ENCODE assay signal across 8 cellular contexts in genomic region chr4:127965062-127965802, GRCh38. TPM values are rescaled to one million over a fixed set of nuclear protein-coding genes. Genes with fewer than 3 reads are reported as not detected.
DNase-seq lines count a peak whose midpoint lies in the region; ATAC-seq and TF ChIP-seq lines count a peak whose summit lies in the region.

Gene ABHD18, plus strand, starts transcription at chr4:127965406. Its CDS starts 17,550 bp downstream, at chr4:127982956.
A gene with protein sequence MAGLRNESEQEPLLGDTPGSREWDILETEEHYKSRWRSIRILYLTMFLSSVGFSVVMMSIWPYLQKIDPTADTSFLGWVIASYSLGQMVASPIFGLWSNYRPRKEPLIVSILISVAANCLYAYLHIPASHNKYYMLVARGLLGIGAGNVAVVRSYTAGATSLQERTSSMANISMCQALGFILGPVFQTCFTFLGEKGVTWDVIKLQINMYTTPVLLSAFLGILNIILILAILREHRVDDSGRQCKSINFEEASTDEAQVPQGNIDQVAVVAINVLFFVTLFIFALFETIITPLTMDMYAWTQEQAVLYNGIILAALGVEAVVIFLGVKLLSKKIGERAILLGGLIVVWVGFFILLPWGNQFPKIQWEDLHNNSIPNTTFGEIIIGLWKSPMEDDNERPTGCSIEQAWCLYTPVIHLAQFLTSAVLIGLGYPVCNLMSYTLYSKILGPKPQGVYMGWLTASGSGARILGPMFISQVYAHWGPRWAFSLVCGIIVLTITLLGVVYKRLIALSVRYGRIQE (minus strand): TSS chr4:127965173. CDS start chr4:127965133, 40 bp downstream.

- intact Hi-C loops in naive thymus-derived CD4-positive, alpha-beta T cell (cut with micrococcal nuclease), result loop anchor here (1.0 to 5.0 kb wide), 9 partner anchors 85 to 1131 kb away; partner anchors contain the start of genes HSPA4L (in 2 of the 2), LARP1B (in 2 of the 2), PLK4 (in 2 of the 2) and SCLT1 (in 2 of the 2)

- DNase-seq in ELR (ENCODE audit: low read depth) (peak; percentile 98), H4 (ENCODE audit: low spot score) (peak; percentile 98), LNCaP clone FGC (ENCODE audit: low read depth) (peak; percentile 98), RWPE1 (ENCODE audit: low spot score) (peak; percentile 96), fibroblast of gingiva (ENCODE audit: low read depth) (peak; percentile 99)
- DNase-seq in naive thymus-derived CD4-positive, alpha-beta T cell, result peak; percentile 93 to 98 (median 98)
- DNase-seq in stimulated activated naive B cell treated with anti-CD40 and anti-IgM and Interleukin-4, amounts not matched to agents 10 μg/mL and 1 μg/mL and 100 μg/mL, for 72 hours, result peak; percentile 100

- no peaks in the 10 kb centered on the region for H3K9me3 Mint-ChIP-seq in activated T-helper 17 cell treated with anti-CD3 and anti-CD28 coated beads, Interleukin-2, amount 50 U/mL, for 72 hours
- H3K9me3 Mint-ChIP-seq in naive thymus-derived CD4-positive, alpha-beta T cell, result peaks cover 0 to 4% (median 0%) of the 10 kb centered on the region in 11 donors
- no peaks in the 10 kb centered on the region for H3K9me3 Mint-ChIP-seq in stimulated activated naive B cell treated with anti-CD40 and anti-IgM and Interleukin-4, amounts not matched to agents 10 μg/mL and 1 μg/mL and 100 μg/mL, for 72 hours

- H3K27ac Mint-ChIP-seq in activated T-helper 17 cell treated with anti-CD3 and anti-CD28 coated beads, Interleukin-2, amount 50 U/mL, for 72 hours, result peak within 1 kb of the TSS; percentile 90
- H3K27ac Mint-ChIP-seq in naive thymus-derived CD4-positive, alpha-beta T cell, result peak within 1 kb of the TSS; percentile 88 to 99 (median 95)
- peak within 1 kb of the TSS; percentile 97 for H3K27ac Mint-ChIP-seq in stimulated activated naive B cell treated with anti-CD40 and anti-IgM and Interleukin-4, amounts not matched to agents 10 μg/mL and 1 μg/mL and 100 μg/mL, for 72 hours

- peak; percentile 97 for ATAC-seq in activated T-helper 17 cell treated with anti-CD3 and anti-CD28 coated beads, Interleukin-2, amount 50 U/mL, for 72 hours (replicated peaks)
- ATAC-seq in naive thymus-derived CD4-positive, alpha-beta T cell, result peak; percentile 96
- peak; percentile 95 to 96 for ATAC-seq in stimulated activated naive B cell treated with anti-CD40 and anti-IgM and Interleukin-4, amounts not matched to agents 10 μg/mL and 1 μg/mL and 100 μg/mL, for 72 hours (replicated peaks)

- POLR2A ChIA-PET in RWPE1 (lab: Yijun Ruan, JAX; ENCODE audit: low non-redundant PET), result interaction anchor here (0.5 to 1.5 kb wide), 4 partner anchors 9 to 97 kb away, joined by 3 to 15 read pairs (median 4); partner anchors contain the start of gene LARP1B
- POLR2A ChIA-PET in naive thymus-derived CD4-positive, alpha-beta T cell (lab: Charles Lee), result interaction anchor here (0.6 to 3.4 kb wide), 9 partner anchors 33 to 1142 kb away, joined by 3 to 43 read pairs (median 5); partner anchors contain the start of genes LARP1B, PGRMC2 and PLK4

- peak within 1 kb of the TSS; percentile 96 for H3K27ac ChIP-seq in RWPE1
- peak within 1 kb of the TSS; percentile 92 for H3K27ac ChIP-seq in naive thymus-derived CD4-positive, alpha-beta T cell (ENCODE audit: low read depth, low read length)

- peak within 1 kb of the TSS; percentile 84 for H3K4me3 ChIP-seq in LNCaP clone FGC (ENCODE audit: low read depth, low read length)
- H3K4me3 ChIP-seq in naive thymus-derived CD4-positive, alpha-beta T cell (ENCODE audit: low read length), result peak within 1 kb of the TSS; percentile 100

- peaks cover 50% of the 10 kb centered on the region for H3K36me3 Mint-ChIP-seq in activated T-helper 17 cell treated with anti-CD3 and anti-CD28 coated beads, Interleukin-2, amount 50 U/mL, for 72 hours (ENCODE audit: low read depth)
- H3K36me3 Mint-ChIP-seq in naive thymus-derived CD4-positive, alpha-beta T cell, result peaks cover 0 to 7% (median 4%) of the 10 kb centered on the region in 5 donors
- peaks cover 5 to 9% of the 10 kb centered on the region in 2 donors for H3K36me3 Mint-ChIP-seq in stimulated activated naive B cell treated with anti-CD40 and anti-IgM and Interleukin-4, amounts not matched to agents 10 μg/mL and 1 μg/mL and 100 μg/mL, for 72 hours

- H3K27me3 ChIP-seq in naive thymus-derived CD4-positive, alpha-beta T cell (ENCODE audit: control insufficient read depth in 2 of 2, insufficient read depth in 2 of 2, low read length in 2 of 2), result no peaks in the 10 kb centered on the region

- peaks cover 0 to 12% (median 0%) of the 10 kb centered on the region in 3 experiments for H3K36me3 ChIP-seq in naive thymus-derived CD4-positive, alpha-beta T cell (ENCODE audit: control insufficient read depth in 2 of 3, insufficient read depth in 3 of 3, low read length in 3 of 3)

- H3K27me3 Mint-ChIP-seq in activated T-helper 17 cell treated with anti-CD3 and anti-CD28 coated beads, Interleukin-2, amount 50 U/mL, for 72 hours, result no peaks in the 10 kb centered on the region
- peaks cover 0 to 3% (median 0%) of the 10 kb centered on the region in 5 donors for H3K27me3 Mint-ChIP-seq in naive thymus-derived CD4-positive, alpha-beta T cell
- no peaks in the 10 kb centered on the region for H3K27me3 Mint-ChIP-seq in stimulated activated naive B cell treated with anti-CD40 and anti-IgM and Interleukin-4, amounts not matched to agents 10 μg/mL and 1 μg/mL and 100 μg/mL, for 72 hours

- H3K4me1 ChIP-seq in naive thymus-derived CD4-positive, alpha-beta T cell (ENCODE audit: control insufficient read depth in 2 of 2, insufficient read depth in 2 of 2, low read length in 2 of 2), result peaks cover 5 to 13% of the 10 kb centered on the region in 2 donors

- H3K4me3 Mint-ChIP-seq in activated T-helper 17 cell treated with anti-CD3 and anti-CD28 coated beads, Interleukin-2, amount 50 U/mL, for 72 hours, result peak within 1 kb of the TSS; percentile 97
- H3K4me3 Mint-ChIP-seq in naive thymus-derived CD4-positive, alpha-beta T cell, result peak within 1 kb of the TSS; percentile 78 to 98 (median 94)
- peak within 1 kb of the TSS; percentile 92 to 97 for H3K4me3 Mint-ChIP-seq in stimulated activated naive B cell treated with anti-CD40 and anti-IgM and Interleukin-4, amounts not matched to agents 10 μg/mL and 1 μg/mL and 100 μg/mL, for 72 hours

- no peaks in the 10 kb centered on the region for H3K9me3 ChIP-seq in naive thymus-derived CD4-positive, alpha-beta T cell (ENCODE audit: control insufficient read depth in 2 of 3, low read length in 3 of 3)

- H3K4me1 Mint-ChIP-seq in activated T-helper 17 cell treated with anti-CD3 and anti-CD28 coated beads, Interleukin-2, amount 50 U/mL, for 72 hours, result peaks cover 22% of the 10 kb centered on the region
- peaks cover 14 to 66% (median 52%) of the 10 kb centered on the region in 7 donors for H3K4me1 Mint-ChIP-seq in naive thymus-derived CD4-positive, alpha-beta T cell
- peaks cover 10 to 30% of the 10 kb centered on the region in 2 donors for H3K4me1 Mint-ChIP-seq in stimulated activated naive B cell treated with anti-CD40 and anti-IgM and Interleukin-4, amounts not matched to agents 10 μg/mL and 1 μg/mL and 100 μg/mL, for 72 hours

- CTCF ChIA-PET in RWPE1 (lab: Yijun Ruan, JAX), result interaction anchor here (0.5 to 1.3 kb wide), 7 partner anchors 36 to 1630 kb away, joined by 3 to 4 read pairs (median 3); partner anchors contain the start of genes HSPA4L and PLK4
- CTCF ChIA-PET in naive thymus-derived CD4-positive, alpha-beta T cell (lab: Charles Lee), result interaction anchor here (0.6 to 2.3 kb wide), 4 partner anchors 55 to 148 kb away, joined by 3 to 8 read pairs (median 3); partner anchors contain the start of gene PLK4

- TF ChIP-seq CTCF in LNCaP clone FGC (IDR thresholded peaks at IDR 0.05; ENCODE audit: control insufficient read depth, extremely low read depth, insufficient read depth) (peak; percentile 34; the same call in 1 of the 2 replicates), RWPE1 (conservative IDR thresholded peaks at IDR 0.05; ENCODE audit: low read depth) (peak; percentile 21; the same call in 1 of the 2 replicates)

RNA-seq across cellular contexts. Expression of gene ABHD18, which starts in this region (rescaled TPM):
- 5.9 and 6.7 TPM in 2 replicates for total RNA-seq in H4 (2014; rRNA removed; shearing (Covaris generic))
- 10 to 100 TPM; 24.5 to 24.6 TPM for total RNA-seq in activated T-helper 17 cell treated with anti-CD3 and anti-CD28 coated beads, Interleukin-2, amount 50 U/mL, for 72 hours
- 10 to 100 TPM; 22.4 to 26.6 (median 25.1) TPM for total RNA-seq in naive thymus-derived CD4-positive, alpha-beta T cell
- 10 to 100 TPM in 1 of 2 donors, 1 to 10 TPM in 1; 9.8 to 12.4 TPM for polyA plus RNA-seq in naive thymus-derived CD4-positive, alpha-beta T cell

RNA-seq across cellular contexts. Expression of the second gene that starts in this region (rescaled TPM):
- total RNA-seq in H4 (2014; rRNA removed; shearing (Covaris generic)), result 4.3 and 20.6 TPM in 2 replicates
- total RNA-seq in activated T-helper 17 cell treated with anti-CD3 and anti-CD28 coated beads, Interleukin-2, amount 50 U/mL, for 72 hours, result 10 to 100 TPM; 19.4 to 22.9 TPM
- total RNA-seq in naive thymus-derived CD4-positive, alpha-beta T cell, result 10 to 100 TPM; 20.3 to 54.5 (median 23.0) TPM
- polyA plus RNA-seq in naive thymus-derived CD4-positive, alpha-beta T cell, result 1 to 10 TPM; 6.8 to 7.9 TPM

Comparison
In these comparisons a context has a peak if more than half of its experiments do, and no peak if none do; other contexts are left out.
1. Peak in every context shown above with its lines: DNase-seq, ATAC-seq, H3K4me3 ChIP-seq and H3K27ac ChIP-seq.